ENCODE assay signal across 1 cellular context in genomic region chr6:127343753-127344659, GRCh38.
TF ChIP-seq lines count a peak whose summit lies in the region.

No MANE protein-coding gene starts in this region.

TF ChIP-seq in K562, 482 proteins besides CTCF, POLR2A, EP300 and RAD21 (continued from another document):
- TF ChIP-seq ZNF592 (IDR thresholded peaks at IDR 0.05), result peak; percentile 42; the same call in 1 of the 2 replicates
- TF ChIP-seq, protein P1, sequence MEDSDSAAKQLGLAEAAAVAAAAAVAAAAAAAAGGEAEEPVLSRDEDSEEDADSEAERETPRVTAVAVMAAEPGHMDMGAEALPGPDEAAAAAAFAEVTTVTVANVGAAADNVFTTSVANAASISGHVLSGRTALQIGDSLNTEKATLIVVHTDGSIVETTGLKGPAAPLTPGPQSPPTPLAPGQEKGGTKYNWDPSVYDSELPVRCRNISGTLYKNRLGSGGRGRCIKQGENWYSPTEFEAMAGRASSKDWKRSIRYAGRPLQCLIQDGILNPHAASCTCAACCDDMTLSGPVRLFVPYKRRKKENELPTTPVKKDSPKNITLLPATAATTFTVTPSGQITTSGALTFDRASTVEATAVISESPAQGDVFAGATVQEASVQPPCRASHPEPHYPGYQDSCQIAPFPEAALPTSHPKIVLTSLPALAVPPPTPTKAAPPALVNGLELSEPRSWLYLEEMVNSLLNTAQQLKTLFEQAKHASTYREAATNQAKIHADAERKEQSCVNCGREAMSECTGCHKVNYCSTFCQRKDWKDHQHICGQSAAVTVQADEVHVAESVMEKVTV (CRISPR knock-in tag; IDR thresholded peaks at IDR 0.05), result no peak
- no peak for TF ChIP-seq WHSC1 (IDR thresholded peaks at IDR 0.05; ENCODE audit: low read length)
- TF ChIP-seq SAP30 (IDR thresholded peaks at IDR 0.05; ENCODE audit: borderline replicate concordance, insufficient read depth, low read depth, low read length, poor library complexity, severe bottlenecking), result no peak
- TF ChIP-seq MXI1 (IDR thresholded peaks at IDR 0.05; ENCODE audit: low read depth, low read length), result no peak
- TF ChIP-seq NRF1 (conservative IDR thresholded peaks at IDR 0.05 in 1 of 2, IDR thresholded peaks at IDR 0.05 in 1 of 2), result 0 out of 4 replicates have a peak, but pooled peaks of 1 of the 2 experiments have one; percentile 20
- TF ChIP-seq, protein P2, sequence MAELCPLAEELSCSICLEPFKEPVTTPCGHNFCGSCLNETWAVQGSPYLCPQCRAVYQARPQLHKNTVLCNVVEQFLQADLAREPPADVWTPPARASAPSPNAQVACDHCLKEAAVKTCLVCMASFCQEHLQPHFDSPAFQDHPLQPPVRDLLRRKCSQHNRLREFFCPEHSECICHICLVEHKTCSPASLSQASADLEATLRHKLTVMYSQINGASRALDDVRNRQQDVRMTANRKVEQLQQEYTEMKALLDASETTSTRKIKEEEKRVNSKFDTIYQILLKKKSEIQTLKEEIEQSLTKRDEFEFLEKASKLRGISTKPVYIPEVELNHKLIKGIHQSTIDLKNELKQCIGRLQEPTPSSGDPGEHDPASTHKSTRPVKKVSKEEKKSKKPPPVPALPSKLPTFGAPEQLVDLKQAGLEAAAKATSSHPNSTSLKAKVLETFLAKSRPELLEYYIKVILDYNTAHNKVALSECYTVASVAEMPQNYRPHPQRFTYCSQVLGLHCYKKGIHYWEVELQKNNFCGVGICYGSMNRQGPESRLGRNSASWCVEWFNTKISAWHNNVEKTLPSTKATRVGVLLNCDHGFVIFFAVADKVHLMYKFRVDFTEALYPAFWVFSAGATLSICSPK (IDR thresholded peaks at IDR 0.05; ENCODE audit: borderline replicate concordance), result no peak
- TF ChIP-seq NR1H2 (CRISPR knock-in tag; IDR thresholded peaks at IDR 0.05), result no peak; the same call in 1 of the 2 replicates
- 0 out of 4 replicates have a peak, but pooled peaks of 1 of the 2 experiments have one; percentile 9 for TF ChIP-seq SIN3A (IDR thresholded peaks at IDR 0.05; ENCODE audit: borderline replicate concordance in 2 of 2, control insufficient read depth in 1 of 2, low read depth in 2 of 2, low read length in 2 of 2)
- TF ChIP-seq NCOR1 (IDR thresholded peaks at IDR 0.05), result no peak
- TF ChIP-seq ZNF274 (IDR thresholded peaks at IDR 0.05; ENCODE audit: borderline replicate concordance, low read depth, low read length), result no peak
- TF ChIP-seq ARID3B (CRISPR knock-in tag; IDR thresholded peaks at IDR 0.05; ENCODE audit: borderline replicate concordance), result no peak
- no peak for TF ChIP-seq HNRNPL (IDR thresholded peaks at IDR 0.05; ENCODE audit: low read depth, low read length)
- TF ChIP-seq GABPB2 (CRISPR knock-in tag; conservative IDR thresholded peaks at IDR 0.05), result no peak
- 0 out of 2 replicates have a peak, but pooled peaks have one; percentile 25 for TF ChIP-seq ETV1 (tag; conservative IDR thresholded peaks at IDR 0.05; ENCODE audit: low read depth)
- TF ChIP-seq GATAD2B (IDR thresholded peaks at IDR 0.05; ENCODE audit: borderline replicate concordance), result no peak
